8 cellular contexts compared by ENCODE assay signal in the genomic region with DNA sequence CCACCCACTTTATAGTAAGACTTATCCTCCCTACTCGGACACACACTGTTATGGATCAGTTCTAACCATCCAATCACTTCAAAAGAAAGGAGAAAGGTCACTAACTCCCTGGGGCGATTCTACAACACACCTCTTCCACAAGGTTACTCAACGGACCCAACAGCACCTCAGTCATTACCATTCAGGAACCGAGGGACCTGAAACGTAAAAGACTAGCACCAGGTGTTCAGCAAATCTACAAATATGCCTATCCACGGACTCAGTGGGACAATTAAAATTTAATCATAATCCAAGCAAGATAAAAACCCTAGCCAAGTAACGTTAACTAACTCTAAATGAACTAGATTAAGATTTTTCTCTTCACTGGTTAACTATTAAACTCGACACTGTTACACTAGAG. TPM values are rescaled to one million over a fixed set of nuclear protein-coding genes. Genes with fewer than 3 reads are reported as not detected.
DNase-seq lines count a peak whose midpoint lies in the region; ATAC-seq lines count a peak whose summit lies in the region.
"Had no signal": no experiment of that assay in that cellular context is flagged by ENCODE, and none has a peak within 500 bp of the region (broad histone marks: within the 10 kb centered on the region; RNA-seq: fewer than 3 reads in every experiment).

No MANE protein-coding gene starts in this region.

- no peaks in the 10 kb centered on the region for H3K27me3 ChIP-seq in HUES48 (ENCODE audit: control insufficient read depth, insufficient read depth, low read length)
- no peaks in the 10 kb centered on the region for H3K27me3 ChIP-seq in iPS-15b (ENCODE audit: control insufficient read depth, insufficient read depth, low read length)

- H3K36me3 ChIP-seq in HUES48 (ENCODE audit: control insufficient read depth, insufficient read depth, low read length): peaks cover 47% of the 10 kb centered on the region
- H3K36me3 ChIP-seq in iPS-15b (ENCODE audit: control insufficient read depth, insufficient read depth, low read length): peaks cover 31% of the 10 kb centered on the region

- peaks cover 48% of the 10 kb centered on the region for H3K4me1 Mint-ChIP-seq in activated CD4-positive, alpha-beta memory T cell treated with anti-CD3 and anti-CD28 coated beads for 36 hours (ENCODE audit: low read depth)
- H3K4me1 Mint-ChIP-seq in stimulated activated memory B cell treated with anti-CD40 and anti-IgM and Interleukin-4, amounts not matched to agents 10 μg/mL and 1 μg/mL and 100 μg/mL, for 72 hours: peaks cover 37% of the 10 kb centered on the region

- H3K9me3 ChIP-seq in HUES48 (ENCODE audit: control insufficient read depth, insufficient read depth, low read length) (no peaks in the 10 kb centered on the region), iPS-15b (ENCODE audit: control insufficient read depth, insufficient read depth, low read length) (no peaks in the 10 kb centered on the region)

- DNase-seq in activated CD4-positive, alpha-beta memory T cell treated with anti-CD3 and anti-CD28 coated beads for 36 hours: no peak
- no peak for DNase-seq in HK-2 (ENCODE audit: unreplicated experiment)

- 0 out of 2 replicates have a peak, but pooled peaks cover 9% of the 10 kb centered on the region for H3K4me1 ChIP-seq in HUES48 (ENCODE audit: control insufficient read depth, insufficient read depth, low read length)
- peaks cover 5% of the 10 kb centered on the region for H3K4me1 ChIP-seq in iPS-15b (ENCODE audit: control insufficient read depth, insufficient read depth, low read length)

- POLR2A ChIA-PET in activated CD4-positive, alpha-beta memory T cell treated with anti-CD3 and anti-CD28 coated beads for 36 hours (lab: Charles Lee): interaction anchor here (0.8 to 5.3 kb wide), 4 partner anchors 8 to 130 kb away, joined by 3 to 48 read pairs (median 6); no protein-coding TSS in a partner anchor

- no peaks in the 10 kb centered on the region for H3K27me3 Mint-ChIP-seq in activated CD4-positive, alpha-beta memory T cell treated with anti-CD3 and anti-CD28 coated beads for 36 hours
- no peaks in the 10 kb centered on the region for H3K27me3 Mint-ChIP-seq in stimulated activated memory B cell treated with anti-CD40 and anti-IgM and Interleukin-4, amounts not matched to agents 10 μg/mL and 1 μg/mL and 100 μg/mL, for 72 hours

- intact Hi-C loops in activated CD4-positive, alpha-beta memory T cell treated with anti-CD3 and anti-CD28 coated beads for 36 hours (cut with micrococcal nuclease): loop anchor here (2.0 kb wide), 2 partner anchors 55 to 73 kb away; partner anchors contain the start of genes INTS5 and UQCC3

- H3K4me3 ChIP-seq in HUES48 (ENCODE audit: low read depth, low read length) (peak overlapping the region; percentile 88), iPS-15b (ENCODE audit: low read depth, low read length) (peak overlapping the region; percentile 99)

- H3K9ac ChIP-seq in HUES48 (ENCODE audit: low read depth, low read length) (peak overlapping the region; percentile 71), iPS-15b (ENCODE audit: low read depth, low read length) (peak overlapping the region; percentile 94)

- no peaks in the 10 kb centered on the region for H3K9me3 Mint-ChIP-seq in activated CD4-positive, alpha-beta memory T cell treated with anti-CD3 and anti-CD28 coated beads for 36 hours
- H3K9me3 Mint-ChIP-seq in stimulated activated memory B cell treated with anti-CD40 and anti-IgM and Interleukin-4, amounts not matched to agents 10 μg/mL and 1 μg/mL and 100 μg/mL, for 72 hours: no peaks in the 10 kb centered on the region

- H3K27ac ChIP-seq in HUES48 (ENCODE audit: low read depth, low read length): peak overlapping the region; percentile 98

- CTCF ChIA-PET in activated CD4-positive, alpha-beta memory T cell treated with anti-CD3 and anti-CD28 coated beads for 36 hours (lab: Charles Lee): interaction anchor here (0.7 to 1.4 kb wide), 4 partner anchors 20 to 333 kb away, joined by 3 to 4 read pairs (median 3); partner anchors contain the start of gene ZBTB3

- no peak for ATAC-seq in stimulated activated memory B cell treated with anti-CD40 and anti-IgM and Interleukin-4, amounts not matched to agents 10 μg/mL and 1 μg/mL and 100 μg/mL, for 72 hours
- ATAC-seq in HG02642 (IDR thresholded peaks at IDR 0.05; ENCODE audit: poor library complexity, unreplicated experiment): no peak
- no peak for ATAC-seq in GM18909 (IDR thresholded peaks at IDR 0.05; ENCODE audit: poor library complexity, unreplicated experiment)

- peak overlapping the region; percentile 93 for H3K27ac Mint-ChIP-seq in activated CD4-positive, alpha-beta memory T cell treated with anti-CD3 and anti-CD28 coated beads for 36 hours
- peak overlapping the region; percentile 95 for H3K27ac Mint-ChIP-seq in stimulated activated memory B cell treated with anti-CD40 and anti-IgM and Interleukin-4, amounts not matched to agents 10 μg/mL and 1 μg/mL and 100 μg/mL, for 72 hours

- peak overlapping the region; percentile 99 for H3K4me3 Mint-ChIP-seq in activated CD4-positive, alpha-beta memory T cell treated with anti-CD3 and anti-CD28 coated beads for 36 hours
- peak overlapping the region; percentile 92 for H3K4me3 Mint-ChIP-seq in stimulated activated memory B cell treated with anti-CD40 and anti-IgM and Interleukin-4, amounts not matched to agents 10 μg/mL and 1 μg/mL and 100 μg/mL, for 72 hours

- H3K36me3 Mint-ChIP-seq in activated CD4-positive, alpha-beta memory T cell treated with anti-CD3 and anti-CD28 coated beads for 36 hours: peaks cover 68% of the 10 kb centered on the region
- H3K36me3 Mint-ChIP-seq in stimulated activated memory B cell treated with anti-CD40 and anti-IgM and Interleukin-4, amounts not matched to agents 10 μg/mL and 1 μg/mL and 100 μg/mL, for 72 hours: peaks cover 48% of the 10 kb centered on the region

RNA-seq across cellular contexts. Expression of gene HNRNPUL2, which starts 1.6 kb away (rescaled TPM):
- total RNA-seq in activated CD4-positive, alpha-beta memory T cell treated with anti-CD3 and anti-CD28 coated beads for 36 hours: 10 to 100 TPM; 56.0 to 62.3 TPM

RNA-seq across cellular contexts. Expression of gene TTC9C, which starts 2.6 kb away (rescaled TPM):
- total RNA-seq in activated CD4-positive, alpha-beta memory T cell treated with anti-CD3 and anti-CD28 coated beads for 36 hours: 10 to 100 TPM; 37.6 to 43.0 TPM

RNA-seq across cellular contexts. Expression of gene GNG3, which starts 18.2 kb away (rescaled TPM):
- not detected for total RNA-seq in activated CD4-positive, alpha-beta memory T cell treated with anti-CD3 and anti-CD28 coated beads for 36 hours
- total RNA-seq: RPMI7951 had no signal

RNA-seq across cellular contexts. Expression of gene BSCL2, which starts 18.5 kb away (rescaled TPM):
- total RNA-seq in activated CD4-positive, alpha-beta memory T cell treated with anti-CD3 and anti-CD28 coated beads for 36 hours: 10 to 100 TPM; 18.0 to 20.4 TPM

RNA-seq across cellular contexts. Expression of gene ZBTB3, which starts 28.3 kb away (rescaled TPM):
- total RNA-seq in activated CD4-positive, alpha-beta memory T cell treated with anti-CD3 and anti-CD28 coated beads for 36 hours: 1 to 10 TPM; 8.4 to 9.7 TPM
